8 cellular contexts compared by ENCODE assay signal in the genomic region with DNA sequence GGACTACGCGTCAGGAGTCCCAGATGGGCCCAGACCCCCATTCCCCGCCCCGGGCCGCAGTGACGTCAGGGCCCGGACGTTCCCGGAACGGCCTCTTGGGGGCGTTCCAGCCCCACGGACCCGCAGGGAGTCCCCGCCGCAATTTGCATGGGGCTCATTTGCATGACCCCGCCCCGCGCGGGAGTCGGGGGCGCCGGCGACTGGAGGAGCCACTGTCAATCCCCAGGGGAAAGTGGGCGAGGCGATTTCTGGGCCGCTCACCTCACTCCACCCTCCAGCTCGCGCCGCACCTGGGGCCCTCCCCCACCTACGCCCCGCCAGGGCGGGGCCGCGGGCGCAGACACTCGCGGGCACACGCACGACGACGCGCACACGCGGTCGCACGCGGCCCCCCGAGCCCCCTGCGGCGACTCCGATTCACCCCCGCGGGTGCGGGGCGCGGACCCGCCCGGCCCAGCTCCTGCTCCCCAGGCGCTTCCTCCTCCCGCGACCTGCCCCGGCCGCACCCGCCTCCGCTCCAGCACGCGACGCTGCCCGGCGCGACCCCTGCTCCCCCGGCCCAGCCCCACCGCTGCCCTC. TPM values are rescaled to one million over a fixed set of nuclear protein-coding genes. Genes with fewer than 3 reads are reported as not detected.
DNase-seq lines count a peak whose midpoint lies in the region; ATAC-seq and TF ChIP-seq lines count a peak whose summit lies in the region.

No MANE protein-coding gene starts in this region.

- peak; percentile 77 for TF ChIP-seq CTCF in KMS-11 (conservative IDR thresholded peaks at IDR 0.05; ENCODE audit: low read depth, low read length)
- no peak for TF ChIP-seq CTCF in Calu3 (IDR thresholded peaks at IDR 0.05; ENCODE audit: unreplicated experiment)

- H3K36me3 ChIP-seq in KMS-11 (ENCODE audit: insufficient read depth) (no peaks in the 10 kb centered on the region), SK-N-MC (ENCODE audit: insufficient read depth, low read length) (peaks cover 4% of the 10 kb centered on the region; the same call in 1 of the 2 replicates)

- no peaks in the 10 kb centered on the region for H3K79me2 ChIP-seq in KMS-11 (ENCODE audit: insufficient read depth, low read depth)

- peak overlapping the region; percentile 32 for H3K4me3 Mint-ChIP-seq in activated naive CD8-positive, alpha-beta T cell treated with anti-CD3 and anti-CD28 coated beads for 36 hours
- no peak overlapping the region for H3K4me3 Mint-ChIP-seq in Calu3 (ENCODE audit: low read depth, unreplicated experiment)

- H3K27me3 ChIP-seq in KMS-11 (ENCODE audit: insufficient read depth, low read depth): peaks cover 55% of the 10 kb centered on the region

- H3K27ac Mint-ChIP-seq in activated naive CD8-positive, alpha-beta T cell treated with anti-CD3 and anti-CD28 coated beads for 36 hours: no peak overlapping the region
- no peak overlapping the region for H3K27ac Mint-ChIP-seq in Calu3 (ENCODE audit: unreplicated experiment)

- peaks cover 3% of the 10 kb centered on the region for H3K27me3 Mint-ChIP-seq in activated naive CD8-positive, alpha-beta T cell treated with anti-CD3 and anti-CD28 coated beads for 36 hours
- no peaks in the 10 kb centered on the region for H3K27me3 Mint-ChIP-seq in Calu3 (ENCODE audit: unreplicated experiment)

- H3K9me3 Mint-ChIP-seq in activated naive CD8-positive, alpha-beta T cell treated with anti-CD3 and anti-CD28 coated beads for 36 hours: no peaks in the 10 kb centered on the region
- H3K9me3 Mint-ChIP-seq in Calu3 (ENCODE audit: low read depth, unreplicated experiment): no peaks in the 10 kb centered on the region

- H3K36me3 Mint-ChIP-seq in activated naive CD8-positive, alpha-beta T cell treated with anti-CD3 and anti-CD28 coated beads for 36 hours: peaks cover 2% of the 10 kb centered on the region
- H3K36me3 Mint-ChIP-seq in Calu3 (ENCODE audit: insufficient read depth, unreplicated experiment): peaks cover 31% of the 10 kb centered on the region

- peaks cover 7% of the 10 kb centered on the region for H3K4me1 ChIP-seq in KMS-11 (ENCODE audit: low read depth, poor library complexity, severe bottlenecking)

- H3K27ac ChIP-seq in KMS-11 (no peak overlapping the region), SK-N-MC (no peak overlapping the region)

- H3K4me1 Mint-ChIP-seq in activated naive CD8-positive, alpha-beta T cell treated with anti-CD3 and anti-CD28 coated beads for 36 hours: peaks cover 12% of the 10 kb centered on the region
- no peaks in the 10 kb centered on the region for H3K4me1 Mint-ChIP-seq in Calu3 (ENCODE audit: low read depth, unreplicated experiment)

- H2AFZ ChIP-seq in KMS-11 (ENCODE audit: low read depth): peak overlapping the region; percentile 47

- CTCF ChIA-PET in Calu3 (lab: Charles Lee): no interaction called here

- no TSS peak for BruUV-seq in Calu3 (replicated peaks; lab: Mats Ljungman, UMichigan)

- peak; percentile 82 for ATAC-seq in GM21528 (IDR thresholded peaks at IDR 0.05; ENCODE audit: low FRiP score, unreplicated experiment)
- ATAC-seq in left ventricle myocardium superior: peak; percentile 87

- H3K4me3 ChIP-seq in KMS-11 (IDR thresholded peaks at IDR 0.05; ENCODE audit: insufficient read depth, low read depth, low read length) (no peak overlapping the region), SK-N-MC (peak overlapping the region; percentile 75)

- H3K4me2 ChIP-seq in KMS-11: peak overlapping the region; percentile 45

- no peaks in the 10 kb centered on the region for H4K20me1 ChIP-seq in KMS-11 (ENCODE audit: insufficient read depth)

- no peak overlapping the region for H3K9ac ChIP-seq in KMS-11
- H3K9ac ChIP-seq in SK-N-MC (ENCODE audit: insufficient read length): no peak overlapping the region

- no peaks in the 10 kb centered on the region for H3K9me3 ChIP-seq in SK-N-MC (ENCODE audit: low read depth, low read length)

- intact Hi-C loops in left ventricle myocardium superior (cut with micrococcal nuclease): no loop called here
- intact Hi-C loops in Calu3 (cut with micrococcal nuclease; ENCODE audit: unreplicated experiment): no loop called here

- peak; percentile 97 for DNase-seq in DMS153 (lab: John Stamatoyannopoulos, UW)
- no peak for DNase-seq in SK-N-MC (ENCODE audit: low read depth, low spot score)
- peak; percentile 97 for DNase-seq in activated naive CD8-positive, alpha-beta T cell treated with anti-CD3 and anti-CD28 coated beads for 36 hours
- peak; percentile 87 for DNase-seq in left ventricle myocardium superior
- DNase-seq in putamen (ENCODE audit: low spot score): peak; percentile 88
- DNase-seq in Calu3: no peak

RNA-seq across cellular contexts. Expression of gene AGRN, which starts 13.2 kb away (rescaled TPM):
- total RNA-seq in activated naive CD8-positive, alpha-beta T cell treated with anti-CD3 and anti-CD28 coated beads for 36 hours: 10 to 100 TPM; 30.4 to 30.5 TPM
- total RNA-seq in left ventricle myocardium superior (18.5 TPM), Calu3 (2022) (446 and 552 TPM in 2 replicates)

RNA-seq across cellular contexts. Expression of gene ISG15, which starts 19.8 kb away (rescaled TPM):
- total RNA-seq in activated naive CD8-positive, alpha-beta T cell treated with anti-CD3 and anti-CD28 coated beads for 36 hours: 10 to 100 TPM; 71.7 to 78.4 TPM
- total RNA-seq in left ventricle myocardium superior (16.4 TPM), Calu3 (2022) (165 and 522 TPM in 2 replicates)

RNA-seq across cellular contexts. Expression of gene HES4, which starts 33.2 kb away (rescaled TPM):
- total RNA-seq in activated naive CD8-positive, alpha-beta T cell treated with anti-CD3 and anti-CD28 coated beads for 36 hours: 1 to 10 TPM in 1 of 2 experiments, under 1 TPM in 1; 0.93 to 1.1 TPM
- total RNA-seq in left ventricle myocardium superior (39.4 TPM), Calu3 (2022) (35.5 and 51.3 TPM in 2 replicates)

RNA-seq across cellular contexts. Expression of gene RNF223, which starts 41.0 kb away (rescaled TPM):
- not detected for total RNA-seq in activated naive CD8-positive, alpha-beta T cell treated with anti-CD3 and anti-CD28 coated beads for 36 hours
- not detected for total RNA-seq in left ventricle myocardium superior
- total RNA-seq in Calu3 (2022): 5.0 and 5.6 TPM in 2 replicates

RNA-seq across cellular contexts. Expression of gene PERM1, which starts 51.2 kb away (rescaled TPM):
- not detected for total RNA-seq in activated naive CD8-positive, alpha-beta T cell treated with anti-CD3 and anti-CD28 coated beads for 36 hours
- total RNA-seq in left ventricle myocardium superior (187 TPM), Calu3 (2022) (not detected in 2 replicates)

Comparison
In these comparisons a context has a peak if more than half of its experiments do, and no peak if none do; other contexts are left out.
1. DNase-seq: peak in DMS153 (single experiment), activated naive CD8-positive, alpha-beta T cell treated with anti-CD3 and anti-CD28 coated beads for 36 hours (single experiment), left ventricle myocardium superior (single experiment) and putamen (single experiment); none in SK-N-MC (single experiment) and Calu3 (single experiment).
2. RNA of gene AGRN, which starts 13.2 kb away (total RNA-seq): 446 to 552 TPM in Calu3; 30.4 to 30.5 TPM in activated naive CD8-positive, alpha-beta T cell treated with anti-CD3 and anti-CD28 coated beads for 36 hours and 18.5 TPM in left ventricle myocardium superior (single experiment); every median in the first group is over 10 times any median in the second.
3. RNA of gene HES4, which starts 33.2 kb away (total RNA-seq): 39.4 TPM in left ventricle myocardium superior (single experiment) and 35.5 to 51.3 TPM in Calu3; 0.93 to 1.1 TPM in activated naive CD8-positive, alpha-beta T cell treated with anti-CD3 and anti-CD28 coated beads for 36 hours; every median in the first group is over 10 times any median in the second.